Comparison of ENCODE assay signal across 8 cellular contexts in the genomic region with DNA sequence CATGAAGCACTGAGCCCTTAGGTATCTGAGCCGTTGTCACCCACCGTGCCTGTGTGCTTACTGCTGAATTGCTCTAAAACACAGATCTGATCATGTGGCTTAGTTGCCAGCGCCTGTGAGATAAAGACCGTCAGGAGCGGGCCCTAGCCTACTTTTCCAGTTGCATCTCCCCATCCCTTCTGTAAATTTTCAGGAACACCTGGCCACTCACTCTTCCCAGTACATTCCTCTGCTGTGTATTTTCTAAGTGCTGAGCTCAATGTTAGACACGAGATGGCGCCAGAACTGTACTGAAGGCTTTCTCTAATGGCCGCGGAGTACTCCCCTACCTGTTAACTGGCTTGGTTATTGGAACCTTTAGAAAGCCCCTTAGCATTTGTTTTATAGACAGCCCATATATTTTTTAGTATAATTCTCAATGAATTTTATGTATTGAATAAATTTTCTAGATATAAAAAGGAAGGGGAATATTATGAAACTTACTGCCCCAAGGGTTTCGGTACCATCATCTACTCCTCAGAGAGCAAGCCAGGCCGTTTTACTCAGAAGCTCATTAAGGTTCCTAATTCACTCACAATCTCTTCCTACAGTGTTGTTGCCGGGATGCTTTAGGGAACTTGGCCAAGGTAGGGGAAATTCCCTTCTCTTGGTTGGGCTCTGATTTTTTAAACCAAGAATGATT. TPM values are rescaled to one million over a fixed set of nuclear protein-coding genes. Genes with fewer than 3 reads are reported as not detected.
DNase-seq lines count a peak whose midpoint lies in the region; ATAC-seq and TF ChIP-seq lines count a peak whose summit lies in the region.

No MANE protein-coding gene starts in this region.

- peaks cover 22% of the 10 kb centered on the region in 2 donors for H3K36me3 Mint-ChIP-seq in activated T-cell treated with anti-CD3 and anti-CD28 coated beads, Interleukin-2, amount 50 U/mL, for 72 hours (ENCODE audit: insufficient read depth in 2 of 2)
- peaks cover 6% of the 10 kb centered on the region for H3K36me3 Mint-ChIP-seq in neural crest cell (ENCODE audit: low read depth)

- H3K9me3 ChIP-seq in aorta (ENCODE audit: control insufficient read depth, low read length), result no peaks in the 10 kb centered on the region

- DNase-seq in DMS79 (lab: John Stamatoyannopoulos, UW) (peak; percentile 5), NCI-H774 (lab: John Stamatoyannopoulos, UW) (peak; percentile 61), fibroblast of the conjunctiva (ENCODE audit: low read depth) (peak; percentile 49), neural crest cell (ENCODE audit: low read depth, low spot score) (peak; percentile 54), aorta (no peak)
- peak; percentile 62 to 66 for DNase-seq in activated T-cell treated with anti-CD3 and anti-CD28 coated beads, Interleukin-2, amount 50 U/mL, for 72 hours

- peak; percentile 88 for TF ChIP-seq CTCF in neural crest cell (conservative IDR thresholded peaks at IDR 0.05)

- ATAC-seq in HG03196 (IDR thresholded peaks at IDR 0.05; ENCODE audit: unreplicated experiment) (peak; percentile 39), aorta (ENCODE audit: low FRiP score) (peak; percentile 82), GM21825 (IDR thresholded peaks at IDR 0.05; ENCODE audit: unreplicated experiment) (no peak)
- ATAC-seq in activated T-cell treated with anti-CD3 and anti-CD28 coated beads, Interleukin-2, amount 50 U/mL, for 72 hours (replicated peaks in 1 of 2), result peak; percentile 33 to 41

- WGBS in aorta, 2 donors, result 12 to 17% methylated on average over 12 of the region's 12 CpGs

- H3K4me3 ChIP-seq in aorta (ENCODE audit: low read length in 2 of 2), result peak overlapping the region; percentile 22 to 32

- H3K4me3 Mint-ChIP-seq in activated T-cell treated with anti-CD3 and anti-CD28 coated beads, Interleukin-2, amount 50 U/mL, for 72 hours, result peak overlapping the region; percentile 68 to 92
- H3K4me3 Mint-ChIP-seq in neural crest cell, result peak overlapping the region; percentile 74

- peaks cover 16% of the 10 kb centered on the region for H3K4me1 Mint-ChIP-seq in activated T-cell treated with anti-CD3 and anti-CD28 coated beads, Interleukin-2, amount 50 U/mL, for 72 hours (ENCODE audit: low read depth)
- peaks cover 11% of the 10 kb centered on the region for H3K4me1 Mint-ChIP-seq in neural crest cell

- H3K27me3 Mint-ChIP-seq in activated T-cell treated with anti-CD3 and anti-CD28 coated beads, Interleukin-2, amount 50 U/mL, for 72 hours (ENCODE audit: low read depth), result no peaks in the 10 kb centered on the region
- peaks cover 25% of the 10 kb centered on the region for H3K27me3 Mint-ChIP-seq in neural crest cell (ENCODE audit: low read depth)

- H3K36me3 ChIP-seq in aorta (ENCODE audit: control insufficient read depth in 1 of 2, insufficient read depth in 2 of 2, low read length in 1 of 2), result no peaks in the 10 kb centered on the region

- H3K4me1 ChIP-seq in aorta (ENCODE audit: control insufficient read depth in 1 of 2, insufficient read depth in 2 of 2, low read length in 2 of 2), result no peaks in the 10 kb centered on the region

- H3K27ac Mint-ChIP-seq in activated T-cell treated with anti-CD3 and anti-CD28 coated beads, Interleukin-2, amount 50 U/mL, for 72 hours, result no peak overlapping the region
- no peak overlapping the region for H3K27ac Mint-ChIP-seq in neural crest cell (ENCODE audit: unreplicated experiment)

- H3K9me3 Mint-ChIP-seq in activated T-cell treated with anti-CD3 and anti-CD28 coated beads, Interleukin-2, amount 50 U/mL, for 72 hours, result peaks cover 15 to 16% of the 10 kb centered on the region in 2 donors
- H3K9me3 Mint-ChIP-seq in neural crest cell, result peaks cover 15% of the 10 kb centered on the region

- no peaks in the 10 kb centered on the region for H3K27me3 ChIP-seq in aorta (ENCODE audit: control insufficient read depth in 1 of 2, insufficient read depth in 2 of 2, low read length in 1 of 2)

- intact Hi-C loops in aorta (cut with DNase I), result loop anchor here (5.0 to 10.0 kb wide), 8 partner anchors 226 to 758 kb away; a partner anchor contains a TSS

- no peak overlapping the region for H3K27ac ChIP-seq in aorta (ENCODE audit: low read depth in 1 of 2, low read length in 2 of 2)

RNA-seq across cellular contexts. Expression of a gene that starts 16.7 kb away (rescaled TPM):
- under 1 TPM in 1 of 2 donors, not detected in 1; 0.58 TPM for total RNA-seq in activated T-cell treated with anti-CD3 and anti-CD28 coated beads, Interleukin-2, amount 50 U/mL, for 72 hours
- total RNA-seq in neural crest cell (8.4 and 9.8 TPM in 2 replicates), aorta (not detected)
- polyA plus RNA-seq in aorta, result not detected

Comparison
In these comparisons a context has a peak if more than half of its experiments do, and no peak if none do; other contexts are left out.
1. DNase-seq: peak in DMS79 (single experiment), NCI-H774 (single experiment), activated T-cell treated with anti-CD3 and anti-CD28 coated beads, Interleukin-2, amount 50 U/mL, for 72 hours (2 of 2), fibroblast of the conjunctiva (single experiment) and neural crest cell (single experiment); none in aorta (0 of 2).